In genomic region chr19:40190891-40191835, GRCh38 we compare ENCODE assay signal across 8 cellular contexts. TPM values are rescaled to one million over a fixed set of nuclear protein-coding genes. Genes with fewer than 3 reads are reported as not detected.
DNase-seq lines count a peak whose midpoint lies in the region; ATAC-seq lines count a peak whose summit lies in the region.

TSS of gene MAP3K10 (plus strand) at chr19:40191426. CDS start at chr19:40192032, 606 bp downstream.

- peak within 1 kb of the TSS; percentile 78 for H3K4me3 ChIP-seq in SJSA1

- no peaks in the 10 kb centered on the region for H3K36me3 ChIP-seq in SJSA1

- no peaks in the 10 kb centered on the region for H3K27me3 ChIP-seq in SJSA1 (replicated peaks)

- DNase-seq in DMS53 treated with DMSO at 0.1 percent for 48 hours (lab: John Stamatoyannopoulos, UW; ENCODE audit: unreplicated experiment): peak; percentile 61
- DNase-seq in KBM-7: peak; percentile 50
- DNase-seq in SJSA1 (ENCODE audit: low read depth in 1 of 2, low spot score in 2 of 2): peak; percentile 83 to 87
- peak; percentile 82 for DNase-seq in activated naive CD4-positive, alpha-beta T cell treated with Interleukin-2 at 50 U/mL for 16 hours
- peak; percentile 76 for DNase-seq in globus pallidus (ENCODE audit: low spot score)
- peak; percentile 64 for DNase-seq in occipital lobe (lab: John Stamatoyannopoulos, UW)

- in situ Hi-C loops in KBM-7 (cut with MboI; ENCODE audit: low pct_unique_long_range_greater_than_20kb, low sequenced_read_pairs): no loop called here

- H3K9me3 ChIP-seq in SJSA1 (replicated peaks): no peaks in the 10 kb centered on the region; the same call in 1 of the 2 replicates

- H3K4me1 ChIP-seq in SJSA1 (replicated peaks): peaks cover 8% of the 10 kb centered on the region

- H3K27ac ChIP-seq in SJSA1 (peak within 1 kb of the TSS; percentile 74), temporal lobe (ENCODE audit: low read depth, low read length) (peak within 1 kb of the TSS; percentile 96)

- ATAC-seq in GM21576 (IDR thresholded peaks at IDR 0.05; ENCODE audit: unreplicated experiment): peak; percentile 67

RNA-seq across cellular contexts. Expression of gene MAP3K10, which starts in this region (rescaled TPM):
- 6.6 and 7.4 TPM in 2 replicates for total RNA-seq in SJSA1 (2014; rRNA removed; shearing (Covaris generic))
- total RNA-seq in occipital lobe (37.4 TPM), temporal lobe (28.5 TPM)

Comparison
In these comparisons a context has a peak if more than half of its experiments do, and no peak if none do; other contexts are left out.
1. Peak in every context shown above with its lines: DNase-seq, ATAC-seq, H3K4me3 ChIP-seq and H3K27ac ChIP-seq.